ENCODE assay signal across 14 cellular contexts in genomic region chr10:33657154-33657900, GRCh38.
DNase-seq lines count a peak whose midpoint lies in the region; ATAC-seq and TF ChIP-seq lines count a peak whose summit lies in the region.
"Had no signal": no experiment of that assay in that cellular context is flagged by ENCODE, and none has a peak within 500 bp of the region (broad histone marks: within the 10 kb centered on the region; RNA-seq: fewer than 3 reads in every experiment).

No MANE protein-coding gene starts in this region.

- intact Hi-C loops in right lobe of liver (cut with DNase I): no loop called here

- in situ Hi-C loops in brain microvascular endothelial cell (cut with HindIII; ENCODE audit: low pct_ligation_motif_present, low sequenced_read_pairs): no loop called here

- POLR2A ChIA-PET in GM10248 (lab: Yijun Ruan, JAX): no interaction called here

- DNase-seq in Daoy (ENCODE audit: low read depth): peak; percentile 17
- DNase-seq in NCI-H1092 treated with DMSO at 0.1 percent for 48 hours (lab: John Stamatoyannopoulos, UW): peak; percentile 70
- peak; percentile 16 for DNase-seq in brain microvascular endothelial cell
- DNase-seq in right lobe of liver: peak; percentile 21 to 56 (median 56)
- no peak for DNase-seq in substantia nigra (lab: John Stamatoyannopoulos, UW)
- no peak for DNase-seq in GM10248 (ENCODE audit: extremely low spot score)
- no peak for DNase-seq in NCI-H2171 (lab: John Stamatoyannopoulos, UW)
- DNase-seq in KG1 (lab: John Stamatoyannopoulos, UW): no peak
- DNase-seq: activated CD4-positive, alpha-beta memory T cell treated with anti-CD3 and anti-CD28 coated beads, Interleukin-2, amount 10 ng/mL, durations not matched to agents 7 days and 5 days; CD4-positive, alpha-beta T cell; NCI-H524 treated with DMSO at 0.1 percent for 48 hours; SIG-M5; stimulated activated CD4-positive, alpha-beta T cell treated with anti-CD3 and anti-CD28 coated beads, Interleukin-12 subunit alpha, Interleukin-12 subunit beta, amount 100 ng/mL, for 4 hours; tibial artery had no signal

- no peaks in the 10 kb centered on the region for H3K9me3 ChIP-seq in right lobe of liver
- H3K9me3 ChIP-seq: tibial artery had no signal

- no peak for TF ChIP-seq CTCF in brain microvascular endothelial cell (IDR thresholded peaks at IDR 0.05; ENCODE audit: low read depth, low read length, missing control alignments)
- TF ChIP-seq CTCF in right lobe of liver (IDR thresholded peaks at IDR 0.05): no peak
- no peak for TF ChIP-seq CTCF in GM10248 (IDR thresholded peaks at IDR 0.05; ENCODE audit: control extremely low read depth, extremely low read depth, low read depth, missing control alignments)

- H3K4me3 ChIP-seq in brain microvascular endothelial cell (ENCODE audit: low read depth, low read length) (no peak overlapping the region), right lobe of liver (no peak overlapping the region)
- H3K4me3 ChIP-seq: tibial artery had no signal

- no peaks in the 10 kb centered on the region for H3K36me3 ChIP-seq in brain microvascular endothelial cell (replicated peaks)
- no peaks in the 10 kb centered on the region for H3K36me3 ChIP-seq in right lobe of liver
- H3K36me3 ChIP-seq: tibial artery had no signal

- 47% methylated on average over 6 of the region's 6 CpGs for WGBS in right lobe of liver (ENCODE audit: insufficient coverage, low coverage, low lambda C conversion rate, missing lambda C conversion rate)

- peaks cover 0 to 22% (median 0%) of the 10 kb centered on the region in 4 donors for H3K4me1 ChIP-seq in right lobe of liver

- peak; percentile 31 to 71 (median 60) for ATAC-seq in right lobe of liver

- CTCF ChIA-PET in GM10248 (lab: Yijun Ruan, JAX): no interaction called here

- H3K27me3 ChIP-seq in brain microvascular endothelial cell (replicated peaks) (no peaks in the 10 kb centered on the region), right lobe of liver (no peaks in the 10 kb centered on the region)
- H3K27me3 ChIP-seq: tibial artery had no signal

- no peak for TF ChIP-seq POLR2A in right lobe of liver (IDR thresholded peaks at IDR 0.05)

- H3K27ac ChIP-seq in brain microvascular endothelial cell (no peak overlapping the region), right lobe of liver (no peak overlapping the region), substantia nigra (ENCODE audit: low read depth, low read length, poor library complexity, severe bottlenecking) (no peak overlapping the region)
- H3K27ac ChIP-seq: tibial artery had no signal

Comparison
In these comparisons a context has a peak if more than half of its experiments do, and no peak if none do; other contexts are left out.
1. DNase-seq: peak in Daoy (single experiment), NCI-H1092 treated with DMSO at 0.1 percent for 48 hours (single experiment), brain microvascular endothelial cell (single experiment) and right lobe of liver (3 of 3); none in substantia nigra (0 of 49), GM10248 (single experiment), NCI-H2171 (single experiment) and KG1 (single experiment).